2 cellular contexts compared by ENCODE assay signal in genomic region chr16:69267633-69268032, GRCh38.
TF ChIP-seq lines count a peak whose summit lies in the region.

No MANE protein-coding gene starts in this region.

TF ChIP-seq in GM23338, 12 proteins besides CTCF, POLR2A, EP300 and RAD21:
- TF ChIP-seq ZNF462 (CRISPR knock-in tag; IDR thresholded peaks at IDR 0.05) (no peak), ZNF114 (CRISPR knock-in tag; IDR thresholded peaks at IDR 0.05) (no peak), JUNB (IDR thresholded peaks at IDR 0.05; ENCODE audit: unreplicated experiment) (no peak), POLR2AphosphoS5 (IDR thresholded peaks at IDR 0.05; ENCODE audit: low read depth) (no peak), REST (IDR thresholded peaks at IDR 0.05; ENCODE audit: unreplicated experiment) (no peak), NANOG (IDR thresholded peaks at IDR 0.05; ENCODE audit: borderline replicate concordance) (no peak), STAT1 (IDR thresholded peaks at IDR 0.05; ENCODE audit: unreplicated experiment) (no peak), EZH2phosphoT487 (IDR thresholded peaks at IDR 0.05; ENCODE audit: unreplicated experiment) (no peak), CREB1 (CRISPR knock-in tag; IDR thresholded peaks at IDR 0.05; ENCODE audit: low read depth) (no peak), ETS1 (IDR thresholded peaks at IDR 0.05) (no peak), EZH2 (IDR thresholded peaks at IDR 0.05; ENCODE audit: low read depth, unreplicated experiment) (no peak), ZNF331 (CRISPR knock-in tag; IDR thresholded peaks at IDR 0.05; ENCODE audit: low read depth) (no peak)

TF ChIP-seq in K562, 482 proteins besides CTCF, POLR2A, EP300 and RAD21 (continued from another document and continues in another):
- TF ChIP-seq ZMIZ1 (IDR thresholded peaks at IDR 0.05; ENCODE audit: low read depth in 2 of 2, low read length in 2 of 2) (0 out of 4 replicates have a peak, but pooled peaks of 1 of the 2 experiments have one; percentile 38), POLR2AphosphoS5 (IDR thresholded peaks at IDR 0.05; ENCODE audit: control insufficient read depth, insufficient read depth, low read depth, low read length) (peak; percentile 76), FUS (optimal IDR thresholded peaks at IDR 0.05; ENCODE audit: low read depth, low read length) (no peak), ARID3A (IDR thresholded peaks at IDR 0.05; ENCODE audit: borderline replicate concordance, low read depth, low read length) (no peak; the same call in 1 of the 2 replicates), ZNF316 (IDR thresholded peaks at IDR 0.05) (peak; percentile 80), MNT (conservative IDR thresholded peaks at IDR 0.05) (peak; percentile 71 to 88), MAFK (IDR thresholded peaks at IDR 0.05; ENCODE audit: low read length) (peak; percentile 46; the same call in 1 of the 2 replicates), KLF16 (IDR thresholded peaks at IDR 0.05) (no peak), ZNF134 (CRISPR knock-in tag; conservative IDR thresholded peaks at IDR 0.05) (no peak), FOSL1 (tag; conservative IDR thresholded peaks at IDR 0.05) (0 out of 2 replicates have a peak, but pooled peaks have one; percentile 24), ELF2 (CRISPR knock-in tag; IDR thresholded peaks at IDR 0.05) (no peak), STAT5A (IDR thresholded peaks at IDR 0.05; ENCODE audit: borderline replicate concordance, low read length) (0 out of 2 replicates have a peak, but pooled peaks have one; percentile 30), OTX1 (CRISPR knock-in tag; IDR thresholded peaks at IDR 0.05) (no peak), DLX4 (CRISPR knock-in tag; IDR thresholded peaks at IDR 0.05) (no peak), MAFF (IDR thresholded peaks at IDR 0.05; ENCODE audit: low read length) (peak; percentile 54; the same call in 1 of the 2 replicates), ARID1B (IDR thresholded peaks at IDR 0.05) (peak; percentile 92), LEF1 (IDR thresholded peaks at IDR 0.05) (peak; percentile 60; the same call in 1 of the 2 replicates), MTA1 (IDR thresholded peaks at IDR 0.05; ENCODE audit: borderline replicate concordance) (no peak), CBFA2T2 (conservative IDR thresholded peaks at IDR 0.05) (peak; percentile 87), TBP (optimal IDR thresholded peaks at IDR 0.05; ENCODE audit: low read depth, low read length) (peak; percentile 34), TAL1 (IDR thresholded peaks at IDR 0.05) (peak; percentile 90), ZNF766 (CRISPR knock-in tag; conservative IDR thresholded peaks at IDR 0.05) (0 out of 2 replicates have a peak, but pooled peaks have one; percentile 24), JUND (IDR thresholded peaks at IDR 0.05; ENCODE audit: borderline replicate concordance, low read depth, low read length) (peak; percentile 51; the same call in 1 of the 2 replicates), JUND (tag; IDR thresholded peaks at IDR 0.05; ENCODE audit: borderline replicate concordance, low read depth, low read length) (no peak; the same call in 2 of the 3 replicates), ZEB2 (IDR thresholded peaks at IDR 0.05) (0 out of 2 replicates have a peak, but pooled peaks have one; percentile 19), ZBTB40 (IDR thresholded peaks at IDR 0.05) (no peak), ZBTB40 (CRISPR knock-in tag; IDR thresholded peaks at IDR 0.05) (no peak), KDM1A (IDR thresholded peaks at IDR 0.05) (peak; percentile 71 to 80), HDAC3 (IDR thresholded peaks at IDR 0.05; ENCODE audit: borderline replicate concordance, partially characterized antibody) (no peak), ZNF140 (CRISPR knock-in tag; IDR thresholded peaks at IDR 0.05) (no peak), HDAC1 (IDR thresholded peaks at IDR 0.05) (peak in 1 of 2 experiments; percentile 71; a peak in 1 of 4 replicates), NCOR1 (IDR thresholded peaks at IDR 0.05) (peak; percentile 82), NFIC (IDR thresholded peaks at IDR 0.05) (0 out of 2 replicates have a peak, but pooled peaks have one; percentile 37), ARID2 (IDR thresholded peaks at IDR 0.05) (no peak), MTA2 (IDR thresholded peaks at IDR 0.05; ENCODE audit: low read depth) (peak; percentile 70), PKNOX1 (IDR thresholded peaks at IDR 0.05) (peak; percentile 82), EP400 (IDR thresholded peaks at IDR 0.05) (0 out of 2 replicates have a peak, but pooled peaks have one; percentile 26)
